In genomic region chr5:172897067-172897690, GRCh38 we compare ENCODE assay signal across 8 cellular contexts.
DNase-seq lines count a peak whose midpoint lies in the region; ATAC-seq and TF ChIP-seq lines count a peak whose summit lies in the region.
"Not testable (repeated sequence)": the region's sequence is repeated elsewhere in the genome, so short reads cannot be mapped to it uniquely, and the experiment has no call there.

No MANE protein-coding gene starts in this region.

- peak overlapping the region; percentile 85 for H3K4me3 Mint-ChIP-seq in HFFc6
- H3K4me3 Mint-ChIP-seq in activated CD8-positive, alpha-beta memory T cell treated with anti-CD3 and anti-CD28 coated beads, Interleukin-2, amount 10 ng/mL, durations not matched to agents 7 days and 5 days: peak overlapping the region; percentile 40
- not testable (repeated sequence) for H3K4me3 Mint-ChIP-seq in stimulated activated memory B cell treated with anti-CD40 and anti-IgM and Interleukin-4, amounts not matched to agents 10 μg/mL and 1 μg/mL and 100 μg/mL, for 72 hours

- peaks cover 74% of the 10 kb centered on the region for H3K4me1 Mint-ChIP-seq in HFFc6 (ENCODE audit: low read depth)
- not testable (repeated sequence) for H3K4me1 Mint-ChIP-seq in activated CD8-positive, alpha-beta memory T cell treated with anti-CD3 and anti-CD28 coated beads, Interleukin-2, amount 10 ng/mL, durations not matched to agents 7 days and 5 days; stimulated activated memory B cell treated with anti-CD40 and anti-IgM and Interleukin-4, amounts not matched to agents 10 μg/mL and 1 μg/mL and 100 μg/mL, for 72 hours

- not testable (repeated sequence) for TF ChIP-seq CTCF in HFFc6 (IDR thresholded peaks at IDR 0.05); astrocyte of the cerebellum (IDR thresholded peaks at IDR 0.05; ENCODE audit: low read depth, low read length, missing control alignments); lower lobe of right lung (IDR thresholded peaks at IDR 0.05); neutrophil (IDR thresholded peaks at IDR 0.05)

- in situ Hi-C loops in astrocyte of the cerebellum (cut with HindIII; ENCODE audit: low sequenced_read_pairs): loop anchor here (25.0 kb wide), 1 partner anchor 110 kb away; no protein-coding TSS in a partner anchor

- not testable (repeated sequence) for H3K27me3 Mint-ChIP-seq in HFFc6 (ENCODE audit: insufficient read depth); activated CD8-positive, alpha-beta memory T cell treated with anti-CD3 and anti-CD28 coated beads, Interleukin-2, amount 10 ng/mL, durations not matched to agents 7 days and 5 days; stimulated activated memory B cell treated with anti-CD40 and anti-IgM and Interleukin-4, amounts not matched to agents 10 μg/mL and 1 μg/mL and 100 μg/mL, for 72 hours

- H3K4me1 ChIP-seq in esophagus (ENCODE audit: control insufficient read depth in 2 of 2, insufficient read depth in 2 of 2, low read length in 1 of 2) (peaks cover 0 to 18% of the 10 kb centered on the region in 2 donors), lower lobe of right lung (peaks cover 56% of the 10 kb centered on the region), neutrophil (ENCODE audit: control insufficient read depth in 1 of 2, insufficient read depth in 1 of 2, low read depth in 1 of 2, low read length in 1 of 2) (peaks cover 7 to 12% of the 10 kb centered on the region in 2 experiments)
- not testable (repeated sequence) for H3K4me1 ChIP-seq in aorta (ENCODE audit: control insufficient read depth in 1 of 2, insufficient read depth in 2 of 2, low read length in 2 of 2)

- H3K27ac ChIP-seq in esophagus (ENCODE audit: low read depth in 2 of 2, low read length in 1 of 2) (peak overlapping the region; percentile 78 to 85), lower lobe of right lung (peak overlapping the region; percentile 84), neutrophil (peak overlapping the region; percentile 61), aorta (ENCODE audit: low read depth in 1 of 2, low read length in 2 of 2) (peak overlapping the region; percentile 91 to 96)

- H3K9me3 ChIP-seq in esophagus (ENCODE audit: control insufficient read depth in 2 of 2, insufficient read depth in 1 of 2, low read depth in 1 of 2, low read length in 1 of 2); lower lobe of right lung; neutrophil; aorta (ENCODE audit: control insufficient read depth, low read length): not testable (repeated sequence)

- peak overlapping the region; percentile 99 for H3K27ac Mint-ChIP-seq in HFFc6
- peak overlapping the region; percentile 76 for H3K27ac Mint-ChIP-seq in activated CD8-positive, alpha-beta memory T cell treated with anti-CD3 and anti-CD28 coated beads, Interleukin-2, amount 10 ng/mL, durations not matched to agents 7 days and 5 days
- H3K27ac Mint-ChIP-seq in stimulated activated memory B cell treated with anti-CD40 and anti-IgM and Interleukin-4, amounts not matched to agents 10 μg/mL and 1 μg/mL and 100 μg/mL, for 72 hours: peak overlapping the region; percentile 42

- ATAC-seq in activated CD8-positive, alpha-beta memory T cell treated with anti-CD3 and anti-CD28 coated beads, Interleukin-2, amount 10 ng/mL, durations not matched to agents 7 days and 5 days: peak; percentile 58
- not testable (repeated sequence) for ATAC-seq in lower lobe of right lung; stimulated activated memory B cell treated with anti-CD40 and anti-IgM and Interleukin-4, amounts not matched to agents 10 μg/mL and 1 μg/mL and 100 μg/mL, for 72 hours; aorta (ENCODE audit: low FRiP score)

- CTCF ChIA-PET in activated CD8-positive, alpha-beta memory T cell treated with anti-CD3 and anti-CD28 coated beads, Interleukin-2, amount 10 ng/mL, durations not matched to agents 7 days and 5 days (lab: Charles Lee): interaction anchor here (0.7 kb wide), 1 partner anchor 114 kb away, joined by 4 read pairs; no protein-coding TSS in a partner anchor

- H3K4me3 ChIP-seq in astrocyte of the cerebellum (ENCODE audit: low read depth, low read length): peak overlapping the region; percentile 3
- H3K4me3 ChIP-seq in esophagus (ENCODE audit: low read depth in 1 of 2, low read length in 2 of 2); neutrophil (ENCODE audit: low read depth in 1 of 2, low read length in 1 of 2); aorta (ENCODE audit: low read length in 2 of 2): not testable (repeated sequence)
- peak overlapping the region; percentile 24 for H3K4me3 ChIP-seq in lower lobe of right lung

- H3K27me3 ChIP-seq in esophagus (ENCODE audit: control insufficient read depth in 1 of 2, insufficient read depth in 2 of 2, low read length in 2 of 2); lower lobe of right lung (ENCODE audit: low read depth); neutrophil; aorta (ENCODE audit: control insufficient read depth in 1 of 2, insufficient read depth in 2 of 2, low read length in 1 of 2): not testable (repeated sequence)

- not testable (repeated sequence) for H3K9me3 Mint-ChIP-seq in HFFc6; activated CD8-positive, alpha-beta memory T cell treated with anti-CD3 and anti-CD28 coated beads, Interleukin-2, amount 10 ng/mL, durations not matched to agents 7 days and 5 days (ENCODE audit: low read depth); stimulated activated memory B cell treated with anti-CD40 and anti-IgM and Interleukin-4, amounts not matched to agents 10 μg/mL and 1 μg/mL and 100 μg/mL, for 72 hours

- intact Hi-C loops in lower lobe of right lung (cut with DNase I); aorta (cut with DNase I): not testable (repeated sequence)

- H3K36me3 ChIP-seq in esophagus (ENCODE audit: control insufficient read depth in 2 of 2, insufficient read depth in 2 of 2, low read length in 1 of 2); aorta (ENCODE audit: control insufficient read depth in 1 of 2, insufficient read depth in 2 of 2, low read length in 1 of 2): not testable (repeated sequence)
- H3K36me3 ChIP-seq in lower lobe of right lung (peaks cover 44% of the 10 kb centered on the region), neutrophil (peaks cover 35% of the 10 kb centered on the region)

- not testable (repeated sequence) for DNase-seq in HFFc6; activated CD8-positive, alpha-beta memory T cell treated with anti-CD3 and anti-CD28 coated beads, Interleukin-2, amount 10 ng/mL, durations not matched to agents 7 days and 5 days; astrocyte of the cerebellum (ENCODE audit: low read depth); lower lobe of right lung; aorta

- 69% methylated on average over 7 to 9 of the region's 9 CpGs for WGBS in esophagus, 2 donors
- WGBS in aorta, 2 donors: 67 to 69% methylated on average over 9 of the region's 9 CpGs

- H3K36me3 Mint-ChIP-seq in HFFc6 (ENCODE audit: low read depth): peaks cover 34% of the 10 kb centered on the region
- H3K36me3 Mint-ChIP-seq in activated CD8-positive, alpha-beta memory T cell treated with anti-CD3 and anti-CD28 coated beads, Interleukin-2, amount 10 ng/mL, durations not matched to agents 7 days and 5 days: not testable (repeated sequence)
- peaks cover 50% of the 10 kb centered on the region for H3K36me3 Mint-ChIP-seq in stimulated activated memory B cell treated with anti-CD40 and anti-IgM and Interleukin-4, amounts not matched to agents 10 μg/mL and 1 μg/mL and 100 μg/mL, for 72 hours

Comparison
In these comparisons a context has a peak if more than half of its experiments do, and no peak if none do; other contexts are left out.
1. H3K27ac Mint-ChIP-seq: peak in every context shown above with its lines; median percentile 99 in HFFc6; 76 in activated CD8-positive, alpha-beta memory T cell treated with anti-CD3 and anti-CD28 coated beads, Interleukin-2, amount 10 ng/mL, durations not matched to agents 7 days and 5 days; 42 in stimulated activated memory B cell treated with anti-CD40 and anti-IgM and Interleukin-4, amounts not matched to agents 10 μg/mL and 1 μg/mL and 100 μg/mL, for 72 hours.